In genomic region chr1:201593200-201593828, GRCh38 we compare ENCODE assay signal across 1 cellular context.
TF ChIP-seq lines count a peak whose summit lies in the region.

No MANE protein-coding gene starts in this region.

TF ChIP-seq in H1, 55 proteins besides CTCF, POLR2A, EP300 and RAD21 (continued from another document):
- TF ChIP-seq HDAC2 (IDR thresholded peaks at IDR 0.05; ENCODE audit: borderline replicate concordance in 1 of 2, low read depth in 2 of 2, low read length in 2 of 2), result no peak
- no peak for TF ChIP-seq CEBPB (IDR thresholded peaks at IDR 0.05; ENCODE audit: low read depth, low read length)
- TF ChIP-seq BCL11A (IDR thresholded peaks at IDR 0.05; ENCODE audit: low read depth in 2 of 2, low read length in 2 of 2), result no peak
- no peak for TF ChIP-seq MAFK (IDR thresholded peaks at IDR 0.05; ENCODE audit: low read depth, low read length)
- TF ChIP-seq CTBP2 (IDR thresholded peaks at IDR 0.05; ENCODE audit: borderline replicate concordance, insufficient read depth, insufficient read length, low read length), result no peak
TF ChIP-seq in H1: peak in this region for 0.
